ENCODE assay signal across 9 cellular contexts in genomic region chr19:47663911-47664771, GRCh38. TPM values are rescaled to one million over a fixed set of nuclear protein-coding genes. Genes with fewer than 3 reads are reported as not detected.
DNase-seq lines count a peak whose midpoint lies in the region; ATAC-seq and TF ChIP-seq lines count a peak whose summit lies in the region.
"Had no signal": no experiment of that assay in that cellular context is flagged by ENCODE, and none has a peak within 500 bp of the region (broad histone marks: within the 10 kb centered on the region; RNA-seq: fewer than 3 reads in every experiment).

No MANE protein-coding gene starts in this region.

- peak overlapping the region; percentile 93 for H3K27ac ChIP-seq in RWPE2 (ENCODE audit: poor library complexity, severe bottlenecking)
- H3K27ac ChIP-seq in parathyroid adenoma = peak overlapping the region; percentile 49

- intact Hi-C loops in CD14-positive monocyte (cut with micrococcal nuclease) = loop anchor here (5.0 kb wide), 2 partner anchors 52 to 57 kb away; partner anchors contain the start of gene BICRA (in 1 of the 2)

- peaks cover 22 to 34% of the 10 kb centered on the region in 2 donors for H3K36me3 Mint-ChIP-seq in CD14-positive monocyte

- H3K27me3 ChIP-seq in RWPE2 (ENCODE audit: insufficient read depth, poor library complexity, severe bottlenecking) = no peaks in the 10 kb centered on the region
- H3K27me3 ChIP-seq in parathyroid adenoma (ENCODE audit: control insufficient read depth, insufficient read depth, low read length) = no peaks in the 10 kb centered on the region

- TF ChIP-seq CTCF in CD14-positive monocyte (IDR thresholded peaks at IDR 0.05) (no peak), RWPE2 (IDR thresholded peaks at IDR 0.05; ENCODE audit: poor library complexity, severe bottlenecking) (no peak), fibroblast of the aortic adventitia (IDR thresholded peaks at IDR 0.05; ENCODE audit: insufficient read depth, low read length) (no peak), parathyroid adenoma (IDR thresholded peaks at IDR 0.05) (no peak)

- H3K4me3 Mint-ChIP-seq in CD14-positive monocyte = peak overlapping the region; percentile 39 to 81
- H3K4me3 Mint-ChIP-seq: stimulated activated naive CD8-positive, alpha-beta T cell treated with anti-CD3 and anti-CD28 coated beads, Interleukin-15, Interleukin-2, amounts not matched to agents 100 ng/mL and 50 ng/mL, for 24 hours had no signal

- no peaks in the 10 kb centered on the region; the same call in 1 of the 2 replicates for H3K36me3 ChIP-seq in RWPE2 (ENCODE audit: low read depth)
- no peaks in the 10 kb centered on the region for H3K36me3 ChIP-seq in parathyroid adenoma (ENCODE audit: control insufficient read depth, insufficient read depth, low read length)

- ATAC-seq in RWPE2 (ENCODE audit: low read depth) = peak; percentile 47
- no peak for ATAC-seq in GM21423 (IDR thresholded peaks at IDR 0.05; ENCODE audit: unreplicated experiment)

- peak overlapping the region; percentile 86 to 96 (median 94) for H3K27ac Mint-ChIP-seq in CD14-positive monocyte
- H3K27ac Mint-ChIP-seq: stimulated activated naive CD8-positive, alpha-beta T cell treated with anti-CD3 and anti-CD28 coated beads, Interleukin-15, Interleukin-2, amounts not matched to agents 100 ng/mL and 50 ng/mL, for 24 hours had no signal

- H3K4me1 ChIP-seq in RWPE2 (ENCODE audit: insufficient read depth, poor library complexity, severe bottlenecking) (peaks cover 71% of the 10 kb centered on the region), parathyroid adenoma (peaks cover 15% of the 10 kb centered on the region)

- H3K4me3 ChIP-seq in RWPE2 (ENCODE audit: severe bottlenecking) (no peak overlapping the region), fibroblast of the aortic adventitia (ENCODE audit: low read depth, low read length) (peak overlapping the region; percentile 39), parathyroid adenoma (ENCODE audit: low read depth, low read length) (no peak overlapping the region)

- peak; percentile 63 for DNase-seq in CD14-positive monocyte (ENCODE audit: low spot score)
- DNase-seq in RWPE2 (ENCODE audit: low spot score) = no peak
- peak; percentile 100 for DNase-seq in fibroblast of the aortic adventitia (ENCODE audit: low read depth)
- DNase-seq in activated CD8-positive, alpha-beta memory T cell treated with anti-CD3 and anti-CD28 coated beads for 24 hours = no peak
- DNase-seq in germinal center (ENCODE audit: low spot score) = no peak
- DNase-seq in NAMALWA (ENCODE audit: low spot score) = no peak

- H3K79me2 ChIP-seq in parathyroid adenoma = peaks cover 63% of the 10 kb centered on the region

- peak overlapping the region; percentile 43 for H3K4me2 ChIP-seq in parathyroid adenoma (ENCODE audit: low read length)

- peaks cover 0 to 2% (median 0%) of the 10 kb centered on the region in 7 donors for H3K9me3 Mint-ChIP-seq in CD14-positive monocyte
- H3K9me3 Mint-ChIP-seq: stimulated activated naive CD8-positive, alpha-beta T cell treated with anti-CD3 and anti-CD28 coated beads, Interleukin-15, Interleukin-2, amounts not matched to agents 100 ng/mL and 50 ng/mL, for 24 hours had no signal

- no peaks in the 10 kb centered on the region for H3K9me3 ChIP-seq in RWPE2 (ENCODE audit: severe bottlenecking)
- H3K9me3 ChIP-seq in parathyroid adenoma (ENCODE audit: control insufficient read depth, low read length) = no peaks in the 10 kb centered on the region

- peaks cover 55% of the 10 kb centered on the region for H3K4me1 Mint-ChIP-seq in CD14-positive monocyte

- no peak overlapping the region for H3K9ac ChIP-seq in parathyroid adenoma

- no peak overlapping the region for H2AFZ ChIP-seq in parathyroid adenoma

- H3K27me3 Mint-ChIP-seq in CD14-positive monocyte (ENCODE audit: low read depth in 3 of 3) = peaks cover 0 to 2% (median 0%) of the 10 kb centered on the region in 3 donors
- H3K27me3 Mint-ChIP-seq: stimulated activated naive CD8-positive, alpha-beta T cell treated with anti-CD3 and anti-CD28 coated beads, Interleukin-15, Interleukin-2, amounts not matched to agents 100 ng/mL and 50 ng/mL, for 24 hours had no signal

RNA-seq across cellular contexts. Expression of gene EHD2, which starts 49.1 kb away (rescaled TPM):
- not detected for polyA plus RNA-seq in CD14-positive monocyte
- 70.4 and 110 TPM in 2 replicates for total RNA-seq in fibroblast of the aortic adventitia (ENCODE audit: low replicate concordance)

RNA-seq across cellular contexts. Expression of gene BICRA, which starts 55.2 kb away (rescaled TPM):
- under 1 TPM in 1 of 2 donors, not detected in 1; 0.08 TPM for polyA plus RNA-seq in CD14-positive monocyte
- 1.1 and 8.5 TPM in 2 replicates for total RNA-seq in fibroblast of the aortic adventitia (ENCODE audit: low replicate concordance)

Comparison
In these comparisons a context has a peak if more than half of its experiments do, and no peak if none do; other contexts are left out.
1. DNase-seq: peak in CD14-positive monocyte (single experiment) and fibroblast of the aortic adventitia (single experiment); none in RWPE2 (single experiment), activated CD8-positive, alpha-beta memory T cell treated with anti-CD3 and anti-CD28 coated beads for 24 hours (single experiment), germinal center (single experiment) and NAMALWA (single experiment).